ENCODE assay signal across 1 cellular context in genomic region chr17:82494236-82495055, GRCh38.
A peak's percentile ranks its signal among the peaks of the same experiment; 100 is the strongest.
TF ChIP-seq lines count a peak whose summit lies in the region.

No MANE protein-coding gene starts in this region.

TF ChIP-seq in K562, 482 proteins besides CTCF, POLR2A, EP300 and RAD21 (continued from another document and continues in another):
- TF ChIP-seq E2F4 (CRISPR knock-in tag; IDR thresholded peaks at IDR 0.05; ENCODE audit: low read depth), result no peak
- no peak for TF ChIP-seq HSF4 (CRISPR knock-in tag; IDR thresholded peaks at IDR 0.05; ENCODE audit: borderline replicate concordance)
- TF ChIP-seq MAFG (tag; conservative IDR thresholded peaks at IDR 0.05), result no peak
- no peak for TF ChIP-seq ZFP1 (CRISPR knock-in tag; IDR thresholded peaks at IDR 0.05)
- TF ChIP-seq SAFB2 (IDR thresholded peaks at IDR 0.05; ENCODE audit: borderline replicate concordance, low read depth, low read length, severe bottlenecking), result no peak
- peak; percentile 51 for TF ChIP-seq CREB3L1 (IDR thresholded peaks at IDR 0.05; ENCODE audit: borderline replicate concordance, low read depth)
- no peak for TF ChIP-seq ZNF445 (CRISPR knock-in tag; IDR thresholded peaks at IDR 0.05; ENCODE audit: low read depth)
- TF ChIP-seq ELK1 (CRISPR knock-in tag; IDR thresholded peaks at IDR 0.05), result no peak
- TF ChIP-seq MGA (IDR thresholded peaks at IDR 0.05), result peak; percentile 67; the same call in 1 of the 2 replicates
- peak; percentile 80 for TF ChIP-seq EP400 (IDR thresholded peaks at IDR 0.05)
- no peak for TF ChIP-seq RBM14 (IDR thresholded peaks at IDR 0.05; ENCODE audit: borderline replicate concordance, insufficient read depth, low read depth, low read length)
- TF ChIP-seq KLF13 (tag; IDR thresholded peaks at IDR 0.05; ENCODE audit: borderline replicate concordance, low read depth), result peak; percentile 54; the same call in 1 of the 2 replicates
- peak; percentile 52; the same call in 1 of the 2 replicates for TF ChIP-seq DEAF1 (CRISPR knock-in tag; IDR thresholded peaks at IDR 0.05)
- TF ChIP-seq ELF4 (CRISPR knock-in tag; IDR thresholded peaks at IDR 0.05), result no peak
- peak; percentile 21; the same call in 1 of the 2 replicates for TF ChIP-seq MITF (IDR thresholded peaks at IDR 0.05)
- peak; percentile 13; the same call in 1 of the 2 replicates for TF ChIP-seq CBFB (CRISPR knock-in tag; IDR thresholded peaks at IDR 0.05)
- no peak for TF ChIP-seq SPI1 (IDR thresholded peaks at IDR 0.05; ENCODE audit: borderline replicate concordance, low read depth, low read length)
- peak; percentile 82 for TF ChIP-seq MAX (CRISPR knock-in tag; IDR thresholded peaks at IDR 0.05)
- TF ChIP-seq PHB2 (IDR thresholded peaks at IDR 0.05; ENCODE audit: low read depth), result no peak
- TF ChIP-seq HMBOX1 (IDR thresholded peaks at IDR 0.05), result peak; percentile 40; the same call in 1 of the 2 replicates
- TF ChIP-seq IRF1 (CRISPR knock-in tag; IDR thresholded peaks at IDR 0.05; ENCODE audit: borderline replicate concordance), result 0 out of 2 replicates have a peak, but pooled peaks have one; percentile 32
- no peak for TF ChIP-seq CAMTA2 (CRISPR knock-in tag; conservative IDR thresholded peaks at IDR 0.05)
- no peak for TF ChIP-seq THAP12 (CRISPR knock-in tag; IDR thresholded peaks at IDR 0.05)
- peak; percentile 95 for TF ChIP-seq POLR3A (IDR thresholded peaks at IDR 0.05; ENCODE audit: borderline replicate concordance, extremely low read depth, insufficient read depth, insufficient read length)
- no peak for TF ChIP-seq ZZZ3 (IDR thresholded peaks at IDR 0.05)
